ENCODE assay signal across 8 cellular contexts in the genomic region with DNA sequence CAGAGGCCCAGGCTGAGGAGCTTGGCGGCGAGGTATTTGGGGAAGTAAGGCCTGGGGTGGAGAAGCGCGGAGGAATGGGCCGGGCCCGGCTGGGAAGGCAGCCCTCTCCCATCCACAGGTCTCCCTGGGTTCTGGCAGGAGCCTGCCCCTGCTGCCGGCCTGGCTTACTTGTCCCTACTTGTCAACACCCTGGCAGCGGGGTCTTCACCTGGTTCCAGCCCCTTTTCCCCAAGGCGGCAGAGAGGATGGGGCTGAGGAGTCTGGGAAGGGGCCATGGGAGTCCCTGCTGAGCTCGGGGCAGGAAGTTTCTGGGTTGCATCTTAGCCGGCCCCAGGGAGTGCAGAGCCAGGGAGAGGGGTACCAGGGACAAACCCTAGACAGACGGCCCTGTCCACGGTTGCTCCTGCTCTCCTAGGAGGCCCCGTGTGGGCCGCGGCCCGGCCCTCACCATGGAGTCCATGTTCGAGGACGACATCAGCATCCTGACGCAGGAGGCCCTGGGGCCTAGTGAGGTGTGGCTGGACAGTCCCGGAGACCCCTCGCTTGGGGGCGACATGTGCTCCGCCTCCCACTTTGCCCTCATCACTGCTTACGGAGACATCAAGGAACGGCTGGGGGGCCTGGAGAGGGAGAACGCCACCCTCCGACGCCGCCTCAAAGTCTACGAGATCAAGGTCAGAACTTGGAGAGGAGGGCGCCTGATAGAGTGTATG. TPM values are rescaled to one million over a fixed set of nuclear protein-coding genes. Genes with fewer than 3 reads are reported as not detected.
DNase-seq lines count a peak whose midpoint lies in the region; ATAC-seq, FAIRE-seq and TF ChIP-seq lines count a peak whose summit lies in the region.

No MANE protein-coding gene starts in this region.

- 52% methylated on average over 18 of the region's 32 CpGs for WGBS in mammary epithelial cell (ENCODE audit: low coverage, missing lambda C conversion rate)
- no CpG with 5 or more reads among the region's 32 CpGs for WGBS in mesendoderm (ENCODE audit: extremely low coverage, insufficient coverage, low lambda C conversion rate)

- dilution Hi-C loops in mammary epithelial cell (cut with HindIII; ENCODE audit: low sequenced_read_pairs), result no loop called here

- peak overlapping the region; percentile 97 for H3K4me2 ChIP-seq in mammary epithelial cell (ENCODE audit: insufficient read depth, low read depth, low read length)
- H3K4me2 ChIP-seq in mesendoderm (ENCODE audit: low read length), result peak overlapping the region; percentile 61

- H3K27ac ChIP-seq in cardiac muscle cell, result peak overlapping the region; percentile 95
- H3K27ac ChIP-seq in mammary epithelial cell (ENCODE audit: insufficient read depth, low read depth, low read length), result no peak overlapping the region
- H3K27ac ChIP-seq in mesendoderm (ENCODE audit: low read depth, low read length), result peak overlapping the region; percentile 7
- peak overlapping the region; percentile 86 for H3K27ac ChIP-seq in upper lobe of right lung

- H3K79me1 ChIP-seq in mesendoderm (ENCODE audit: low read length), result no peaks in the 10 kb centered on the region

- no peak overlapping the region for H3K18ac ChIP-seq in mesendoderm (ENCODE audit: low read length)

- peak overlapping the region; percentile 80 for H2AFZ ChIP-seq in mammary epithelial cell (ENCODE audit: low read depth, low read length)

- no peak overlapping the region for H2AK5ac ChIP-seq in mesendoderm (ENCODE audit: low read length)

- no peak overlapping the region for H2BK15ac ChIP-seq in mesendoderm (replicated peaks; ENCODE audit: low read depth)

- H3K4ac ChIP-seq in mesendoderm (ENCODE audit: low read depth, low read length), result no peak overlapping the region

- peak overlapping the region; percentile 96 for H3K56ac ChIP-seq in mesendoderm (ENCODE audit: low read length)

- DNase-seq in cardiac muscle cell (ENCODE audit: low read depth in 1 of 2, low spot score in 1 of 2), result peak in 1 of 2 donors; percentile 45
- no peak for DNase-seq in left cardiac atrium
- DNase-seq in mammary epithelial cell, result no peak
- DNase-seq in mesendoderm, result no peak
- DNase-seq in upper lobe of right lung, result peak; percentile 64
- DNase-seq in GM19239 (ENCODE audit: insufficient read length, low spot score), result no peak

- H3K27me3 ChIP-seq in cardiac muscle cell, result no peaks in the 10 kb centered on the region
- no peaks in the 10 kb centered on the region for H3K27me3 ChIP-seq in mammary epithelial cell (ENCODE audit: insufficient read depth, low read length)
- H3K27me3 ChIP-seq in mesendoderm (ENCODE audit: insufficient read depth, low read length, poor library complexity), result no peaks in the 10 kb centered on the region
- no peaks in the 10 kb centered on the region for H3K27me3 ChIP-seq in upper lobe of right lung

- H4K5ac ChIP-seq in mesendoderm (ENCODE audit: low read length), result no peak overlapping the region

- H3K4me1 ChIP-seq in cardiac muscle cell (ENCODE audit: low read depth) (peaks cover 22% of the 10 kb centered on the region), mammary epithelial cell (ENCODE audit: insufficient read depth, low read length) (peaks cover 16% of the 10 kb centered on the region), mesendoderm (ENCODE audit: control insufficient read depth, low read depth, low read length) (peaks cover 9% of the 10 kb centered on the region), upper lobe of right lung (peaks cover 20% of the 10 kb centered on the region)

- peaks cover 7% of the 10 kb centered on the region for H3K36me3 ChIP-seq in cardiac muscle cell
- H3K36me3 ChIP-seq in mammary epithelial cell (ENCODE audit: insufficient read depth, low read length), result no peaks in the 10 kb centered on the region
- H3K36me3 ChIP-seq in mesendoderm (ENCODE audit: control insufficient read depth, insufficient read depth, low read length), result no peaks in the 10 kb centered on the region
- peaks cover 7% of the 10 kb centered on the region for H3K36me3 ChIP-seq in upper lobe of right lung

- no peaks in the 10 kb centered on the region for H3K9me3 ChIP-seq in cardiac muscle cell (ENCODE audit: low read depth)
- no peaks in the 10 kb centered on the region for H3K9me3 ChIP-seq in mammary epithelial cell (replicated peaks; ENCODE audit: insufficient read depth, low read length)
- H3K9me3 ChIP-seq in upper lobe of right lung, result no peaks in the 10 kb centered on the region

- no peak overlapping the region for H4K8ac ChIP-seq in mesendoderm (ENCODE audit: low read depth, low read length)

- no peaks in the 10 kb centered on the region for H3K79me2 ChIP-seq in mammary epithelial cell (ENCODE audit: insufficient read depth, low read length)
- H3K79me2 ChIP-seq in mesendoderm (ENCODE audit: control insufficient read depth, insufficient read depth, low read length), result no peaks in the 10 kb centered on the region

- no TSS peak for BruUV-seq in mammary epithelial cell (replicated peaks; lab: Mats Ljungman, UMichigan)

- no peak for FAIRE-seq in GM19239 (lab: Jason Lieb, UNC)

- no peaks in the 10 kb centered on the region for H4K20me1 ChIP-seq in mammary epithelial cell (ENCODE audit: insufficient read depth, low read length)

- in situ Hi-C loops in mammary epithelial cell (cut with MboI; ENCODE audit: low sequenced_read_pairs in 2 of 2), result loop anchor here (10.0 to 25.0 kb wide), 2 partner anchors 109 kb away; no protein-coding TSS in a partner anchor

- intact Hi-C loops in left cardiac atrium (cut with DNase I) (loop anchor here in 1 of 2 donors (5.0 kb wide), 1 partner anchor 106 kb away; no protein-coding TSS in a partner anchor), mammary epithelial cell (cut with micrococcal nuclease) (no loop called here), upper lobe of right lung (cut with DNase I) (no loop called here)

- H2BK120ac ChIP-seq in mesendoderm (ENCODE audit: low read depth, low read length), result no peak overlapping the region

- H3K4me3 ChIP-seq in cardiac muscle cell (peak overlapping the region; percentile 55), mammary epithelial cell (replicated peaks in 1 of 3; ENCODE audit: insufficient read depth in 1 of 3, low read depth in 2 of 3, low read length in 3 of 3) (peak overlapping the region in 2 of 3 experiments; percentile 51 to 62), mesendoderm (ENCODE audit: low read length) (peak overlapping the region; percentile 7), upper lobe of right lung (peak overlapping the region; percentile 70)

- no peak overlapping the region for H3K23ac ChIP-seq in mesendoderm (ENCODE audit: low read length)

- TF ChIP-seq CTCF in cardiac muscle cell (IDR thresholded peaks at IDR 0.05; ENCODE audit: low read depth, low read length) (no peak), mammary epithelial cell (conservative IDR thresholded peaks at IDR 0.05 in 1 of 2, IDR thresholded peaks at IDR 0.05 in 1 of 2; ENCODE audit: extremely low read depth in 1 of 2, insufficient read depth in 1 of 2, low read depth in 1 of 2, low read length in 2 of 2) (no peak), upper lobe of right lung (IDR thresholded peaks at IDR 0.05) (no peak)

- no peak for ATAC-seq in left cardiac atrium
- no peak for ATAC-seq in upper lobe of right lung
- ATAC-seq in GM19467 (IDR thresholded peaks at IDR 0.05; ENCODE audit: unreplicated experiment), result no peak
- no peak for ATAC-seq in HG03469 (IDR thresholded peaks at IDR 0.05; ENCODE audit: unreplicated experiment)

- H3K9ac ChIP-seq in mammary epithelial cell (ENCODE audit: insufficient read depth, low read length) (no peak overlapping the region), mesendoderm (ENCODE audit: low read length) (peak overlapping the region; percentile 75)

- CTCF ChIA-PET in mammary epithelial cell (lab: Charles Lee; ENCODE audit: low non-redundant PET), result no interaction called here

- H2BK5ac ChIP-seq in mesendoderm (ENCODE audit: low read length), result peak overlapping the region; percentile 13

RNA-seq across cellular contexts. Expression of gene TBKBP1, which starts 1.9 kb away (rescaled TPM):
- total RNA-seq in cardiac muscle cell (112 and 143 TPM in 2 replicates), left cardiac atrium (10 to 100 TPM; 13.7 to 17.9 TPM), mammary epithelial cell (1 to 10 TPM; 2.2 to 5.6 TPM), upper lobe of right lung (14.7 TPM)
- polyA plus RNA-seq in cardiac muscle cell (22.6 and 30.2 TPM in 2 replicates), mammary epithelial cell (2.4 TPM)
- polyA minus RNA-seq in mammary epithelial cell, result 2.1 TPM
- polyA plus RNA-seq in mesendoderm (2013, experiment 1 of 2), result 8.1 TPM
- 7.0 TPM for polyA plus RNA-seq in mesendoderm (2013, experiment 2 of 2)

RNA-seq across cellular contexts. Expression of gene TBX21, which starts 37.2 kb away (rescaled TPM):
- 1.0 and 2.9 TPM in 2 replicates for total RNA-seq in cardiac muscle cell
- 0.12 and 1.5 TPM in 2 replicates for polyA plus RNA-seq in cardiac muscle cell
- total RNA-seq in left cardiac atrium, result under 1 TPM; 0.34 to 0.80 TPM
- total RNA-seq in mammary epithelial cell, result not detected
- polyA plus RNA-seq in mammary epithelial cell, result not detected
- polyA minus RNA-seq in mammary epithelial cell, result not detected
- 0.01 TPM for polyA plus RNA-seq in mesendoderm (2013, experiment 1 of 2)
- 0.04 TPM for polyA plus RNA-seq in mesendoderm (2013, experiment 2 of 2)
- total RNA-seq in upper lobe of right lung, result 3.9 TPM

RNA-seq across cellular contexts. Expression of gene KPNB1, which starts 46.1 kb away (rescaled TPM):
- total RNA-seq in cardiac muscle cell (218 and 318 TPM in 2 replicates), left cardiac atrium (100 to 1,000 TPM; 145 to 180 TPM), mammary epithelial cell (100 to 1,000 TPM; 333 to 454 TPM), upper lobe of right lung (196 TPM)
- polyA plus RNA-seq in cardiac muscle cell (97.9 and 125 TPM in 2 replicates), mammary epithelial cell (187 TPM)
- polyA minus RNA-seq in mammary epithelial cell, result 664 TPM
- 345 TPM for polyA plus RNA-seq in mesendoderm (2013, experiment 1 of 2)
- 347 TPM for polyA plus RNA-seq in mesendoderm (2013, experiment 2 of 2)

Comparison
In these comparisons a context has a peak if more than half of its experiments do, and no peak if none do; other contexts are left out.
1. H3K4me3 ChIP-seq: peak in every context shown above with its lines; median percentile 70 in upper lobe of right lung; 56 in mammary epithelial cell; 55 in cardiac muscle cell; 7 in mesendoderm.